1 cellular context compared by ENCODE assay signal in genomic region chr21:33948096-33948950, GRCh38.
TF ChIP-seq lines count a peak whose summit lies in the region.

No MANE protein-coding gene starts in this region.

TF ChIP-seq in K562, 482 proteins besides CTCF, POLR2A, EP300 and RAD21 (continued from another document):
- TF ChIP-seq ZBTB11 (CRISPR knock-in tag; IDR thresholded peaks at IDR 0.05), result no peak
- TF ChIP-seq GABPA (tag; conservative IDR thresholded peaks at IDR 0.05; ENCODE audit: low read depth), result peak; percentile 62
- no peak for TF ChIP-seq ARID3A (IDR thresholded peaks at IDR 0.05; ENCODE audit: borderline replicate concordance, low read depth, low read length)
- peak; percentile 68 for TF ChIP-seq RBBP5 (IDR thresholded peaks at IDR 0.05; ENCODE audit: borderline replicate concordance, insufficient read depth, low read length, poor library complexity, severe bottlenecking)
- TF ChIP-seq NR2C1 (IDR thresholded peaks at IDR 0.05), result no peak
- 0 out of 2 replicates have a peak, but pooled peaks have one; percentile 31 for TF ChIP-seq NR2C1 (tag; IDR thresholded peaks at IDR 0.05)
